In the genomic region with DNA sequence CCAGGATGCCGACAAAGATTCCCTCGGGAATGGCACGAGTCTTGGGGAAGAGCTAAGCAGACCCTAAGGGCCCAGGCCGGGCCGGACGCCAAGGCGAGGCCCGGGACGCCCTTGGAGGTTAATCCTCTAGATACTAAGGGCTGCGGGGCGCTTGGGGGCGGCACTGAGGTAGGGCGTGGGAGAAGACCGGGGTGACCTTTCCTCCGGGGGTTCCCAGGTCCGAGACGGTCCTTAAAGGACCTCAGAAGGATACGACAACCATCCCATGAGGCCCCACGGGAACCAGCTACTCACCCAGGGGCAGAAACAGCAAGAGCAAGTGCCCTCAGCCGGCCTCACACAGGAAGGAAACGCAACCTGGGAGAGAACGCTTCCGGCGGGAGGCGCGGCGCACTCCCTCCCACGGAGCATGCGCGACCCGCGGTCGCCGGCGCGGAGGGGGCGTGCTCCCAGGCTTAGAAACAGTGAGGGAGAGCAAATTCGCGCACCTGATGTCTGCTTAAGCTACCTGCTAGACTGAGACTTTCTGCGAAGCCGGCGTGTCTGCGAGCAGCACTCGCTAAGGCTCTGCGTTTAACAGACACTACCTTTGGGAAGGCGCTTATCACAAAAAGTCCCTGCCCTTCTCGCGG, we compare ENCODE assay signal across 8 cellular contexts. TPM values are rescaled to one million over a fixed set of nuclear protein-coding genes. Genes with fewer than 3 reads are reported as not detected.
DNase-seq lines count a peak whose midpoint lies in the region; ATAC-seq lines count a peak whose summit lies in the region.

A gene with protein sequence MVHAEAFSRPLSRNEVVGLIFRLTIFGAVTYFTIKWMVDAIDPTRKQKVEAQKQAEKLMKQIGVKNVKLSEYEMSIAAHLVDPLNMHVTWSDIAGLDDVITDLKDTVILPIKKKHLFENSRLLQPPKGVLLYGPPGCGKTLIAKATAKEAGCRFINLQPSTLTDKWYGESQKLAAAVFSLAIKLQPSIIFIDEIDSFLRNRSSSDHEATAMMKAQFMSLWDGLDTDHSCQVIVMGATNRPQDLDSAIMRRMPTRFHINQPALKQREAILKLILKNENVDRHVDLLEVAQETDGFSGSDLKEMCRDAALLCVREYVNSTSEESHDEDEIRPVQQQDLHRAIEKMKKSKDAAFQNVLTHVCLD (minus strand): TSS at position 354 of the 632 bp plus-strand sequence. CDS start 3,627 bp downstream, outside the sequence.

- peak within 1 kb of the TSS; percentile 95 to 100 (median 99) for H3K27ac Mint-ChIP-seq in CD8-positive, alpha-beta memory T cell

- POLR2A ChIA-PET in CD8-positive, alpha-beta memory T cell (lab: Charles Lee), result interaction anchor here (0.6 to 2.5 kb wide), 9 partner anchors 12 to 847 kb away, joined by 3 to 35 read pairs (median 3); a partner anchor contains a TSS

- H3K36me3 ChIP-seq in CD8-positive, alpha-beta memory T cell (ENCODE audit: insufficient read depth, low read length), result no peaks in the 10 kb centered on the region
- H3K36me3 ChIP-seq in endocrine pancreas (ENCODE audit: control insufficient read depth, insufficient read depth, low read length), result no peaks in the 10 kb centered on the region

- H3K9me3 Mint-ChIP-seq in CD8-positive, alpha-beta memory T cell, result no peaks in the 10 kb centered on the region

- no peaks in the 10 kb centered on the region for H3K27me3 ChIP-seq in CD8-positive, alpha-beta memory T cell (ENCODE audit: insufficient read depth, low read length, poor library complexity, severe bottlenecking)
- no peaks in the 10 kb centered on the region for H3K27me3 ChIP-seq in endocrine pancreas (ENCODE audit: control insufficient read depth, insufficient read depth, low read length)

- H3K27me3 Mint-ChIP-seq in CD8-positive, alpha-beta memory T cell, result peaks cover 2 to 3% of the 10 kb centered on the region in 2 donors

- H3K36me3 Mint-ChIP-seq in CD8-positive, alpha-beta memory T cell, result peaks cover 0 to 22% (median 2%) of the 10 kb centered on the region in 3 donors

- DNase-seq in CD8-positive, alpha-beta memory T cell, result peak; percentile 82 to 93 (median 90)
- DNase-seq in HPDE6-E6E7 (ENCODE audit: extremely low spot score) (peak; percentile 78), NK-92 (lab: John Stamatoyannopoulos, UW; ENCODE audit: unreplicated experiment) (peak; percentile 10), mesenteric fat pad (ENCODE audit: low spot score) (peak; percentile 92)
- DNase-seq in activated CD8-positive, alpha-beta memory T cell treated with anti-CD3 and anti-CD28 coated beads for 48 hours (ENCODE audit: low read depth in 2 of 3, low spot score in 2 of 3), result peak; percentile 64 to 87 (median 73)
- DNase-seq in stimulated activated CD8-positive, alpha-beta memory T cell treated with anti-CD3 and anti-CD28 coated beads, Interleukin-15, amount 100 ng/mL, for 4 hours (ENCODE audit: low read depth in 2 of 2), result peak; percentile 76 to 79

- H3K27ac ChIP-seq in CD8-positive, alpha-beta memory T cell (ENCODE audit: low read depth, low read length), result peak within 1 kb of the TSS; percentile 86

- H3K9ac ChIP-seq in endocrine pancreas (ENCODE audit: control insufficient read depth, insufficient read depth, low read length), result peak within 1 kb of the TSS; percentile 93

- CTCF ChIA-PET in CD8-positive, alpha-beta memory T cell (lab: Charles Lee), result interaction anchor here (0.9 to 3.3 kb wide), 6 partner anchors 12 to 44 kb away, joined by 3 to 24 read pairs (median 4); a partner anchor contains a TSS

- peaks cover 39% of the 10 kb centered on the region for H3K4me1 ChIP-seq in CD8-positive, alpha-beta memory T cell (ENCODE audit: insufficient read depth, low read length)
- H3K4me1 ChIP-seq in endocrine pancreas (ENCODE audit: control insufficient read depth, insufficient read depth, low read length), result peaks cover 21% of the 10 kb centered on the region

- ATAC-seq in GM19455 (IDR thresholded peaks at IDR 0.05; ENCODE audit: unreplicated experiment), result peak; percentile 76

- no peaks in the 10 kb centered on the region for H3K9me3 ChIP-seq in CD8-positive, alpha-beta memory T cell (ENCODE audit: low read length)
- no peaks in the 10 kb centered on the region for H3K9me3 ChIP-seq in endocrine pancreas (ENCODE audit: control insufficient read depth, low read length)

- peaks cover 41 to 52% (median 48%) of the 10 kb centered on the region in 3 donors for H3K4me1 Mint-ChIP-seq in CD8-positive, alpha-beta memory T cell

- H3K4me3 ChIP-seq in CD8-positive, alpha-beta memory T cell (ENCODE audit: low read length), result peak within 1 kb of the TSS; percentile 70
- H3K4me3 ChIP-seq in endocrine pancreas (ENCODE audit: control insufficient read depth, insufficient read depth, low read length), result peak within 1 kb of the TSS; percentile 100

- H3K4me3 Mint-ChIP-seq in CD8-positive, alpha-beta memory T cell, result peak within 1 kb of the TSS; percentile 87 to 99 (median 94)

RNA-seq across cellular contexts. Expression of the gene that starts here (rescaled TPM):
- total RNA-seq in CD8-positive, alpha-beta memory T cell, result 10 to 100 TPM; 60.7 to 62.3 TPM
- 47.2 TPM for polyA plus RNA-seq in CD8-positive, alpha-beta memory T cell
- 49.9 TPM for total RNA-seq in mesenteric fat pad

Comparison
In these comparisons a context has a peak if more than half of its experiments do, and no peak if none do; other contexts are left out.
1. Peak in every context shown above with its lines: DNase-seq, ATAC-seq, H3K4me3 ChIP-seq and H3K27ac ChIP-seq.
2. DNase-seq: peak in every context shown above with its lines; median percentile 92 in mesenteric fat pad; 90 in CD8-positive, alpha-beta memory T cell; 78 in HPDE6-E6E7; 78 in stimulated activated CD8-positive, alpha-beta memory T cell treated with anti-CD3 and anti-CD28 coated beads, Interleukin-15, amount 100 ng/mL, for 4 hours; 73 in activated CD8-positive, alpha-beta memory T cell treated with anti-CD3 and anti-CD28 coated beads for 48 hours; 10 in NK-92.